ENCODE assay signal across 8 cellular contexts in genomic region chr22:42932857-42933782, GRCh38.
DNase-seq lines count a peak whose midpoint lies in the region; ATAC-seq and TF ChIP-seq lines count a peak whose summit lies in the region.

No MANE protein-coding gene starts in this region.

- peaks cover 20% of the 10 kb centered on the region for H3K4me1 ChIP-seq in smooth muscle cell (ENCODE audit: low read depth)

- peak overlapping the region; percentile 87 for H3K27ac Mint-ChIP-seq in T-helper 17 cell

- H3K4me3 ChIP-seq in fibroblast of pulmonary artery (replicated peaks; ENCODE audit: low read depth, low read length) (peak overlapping the region; percentile 24), smooth muscle cell (no peak overlapping the region)

- peak overlapping the region; percentile 99 for H3K27ac ChIP-seq in smooth muscle cell (ENCODE audit: low read depth)

- DNase-seq in GDM1 (lab: John Stamatoyannopoulos, UW), result peak; percentile 38
- no peak for DNase-seq in T-helper 17 cell
- DNase-seq in fibroblast of pulmonary artery (ENCODE audit: low read depth), result no peak
- DNase-seq in smooth muscle cell (lab: John Stamatoyannopoulos, UW; ENCODE audit: unreplicated experiment), result no peak
- no peak for DNase-seq in occipital lobe (lab: John Stamatoyannopoulos, UW)
- no peak for DNase-seq in cerebellar nuclear complex (lab: John Stamatoyannopoulos, UW)
- DNase-seq in NCI-H2107 treated with DMSO at 0.1 percent for 48 hours (lab: John Stamatoyannopoulos, UW; ENCODE audit: unreplicated experiment), result no peak

- no peaks in the 10 kb centered on the region for H3K27me3 ChIP-seq in smooth muscle cell (ENCODE audit: low read depth)

- WGBS in smooth muscle cell (ENCODE audit: low lambda C conversion rate), result 46% methylated on average over 11 of the region's 11 CpGs

- ATAC-seq in GM21529 (IDR thresholded peaks at IDR 0.05; ENCODE audit: unreplicated experiment) (peak; percentile 43), T-helper 17 cell (peak; percentile 63)

- H3K9me3 ChIP-seq in T-helper 17 cell (ENCODE audit: control insufficient read depth, low read length, poor library complexity, severe bottlenecking) (no peaks in the 10 kb centered on the region), smooth muscle cell (replicated peaks; ENCODE audit: low read depth) (no peaks in the 10 kb centered on the region)

- H3K9ac ChIP-seq in smooth muscle cell (ENCODE audit: low read depth), result peak overlapping the region; percentile 93

- TF ChIP-seq CTCF in fibroblast of pulmonary artery (IDR thresholded peaks at IDR 0.05; ENCODE audit: low read length, missing control alignments) (no peak), smooth muscle cell (IDR thresholded peaks at IDR 0.05; ENCODE audit: borderline replicate concordance, insufficient read depth, poor library complexity, severe bottlenecking) (no peak)

- H3K27me3 Mint-ChIP-seq in T-helper 17 cell, result no peaks in the 10 kb centered on the region

- H3K4me1 Mint-ChIP-seq in T-helper 17 cell, result peaks cover 59% of the 10 kb centered on the region

- peaks cover 67% of the 10 kb centered on the region for H3K79me2 ChIP-seq in smooth muscle cell (ENCODE audit: low read depth)

- peak overlapping the region; percentile 76 for H3K4me2 ChIP-seq in smooth muscle cell

- H3K4me3 Mint-ChIP-seq in T-helper 17 cell, result peak overlapping the region; percentile 68

- H2AFZ ChIP-seq in smooth muscle cell (ENCODE audit: low read depth), result no peak overlapping the region

- H3F3A ChIP-seq in smooth muscle cell (ENCODE audit: low read depth), result peaks cover 8% of the 10 kb centered on the region

- H3K36me3 Mint-ChIP-seq in T-helper 17 cell (ENCODE audit: low read depth), result no peaks in the 10 kb centered on the region

- H3K36me3 ChIP-seq in smooth muscle cell (ENCODE audit: low read depth), result no peaks in the 10 kb centered on the region

- H4K20me1 ChIP-seq in smooth muscle cell (ENCODE audit: low read depth), result peaks cover 59% of the 10 kb centered on the region
